In genomic region chr5:138490648-138491283, GRCh38 we compare ENCODE assay signal across 10 cellular contexts. TPM values are rescaled to one million over a fixed set of nuclear protein-coding genes. Genes with fewer than 3 reads are reported as not detected.
DNase-seq lines count a peak whose midpoint lies in the region; ATAC-seq and TF ChIP-seq lines count a peak whose summit lies in the region.
"Had no signal": no experiment of that assay in that cellular context is flagged by ENCODE, and none has a peak within 500 bp of the region (broad histone marks: within the 10 kb centered on the region; RNA-seq: fewer than 3 reads in every experiment).

No MANE protein-coding gene starts in this region.

- DNase-seq in CD4-positive, alpha-beta memory T cell = no peak
- DNase-seq in HFFc6 (no peak), coronary artery (ENCODE audit: low spot score) (no peak), neural crest cell (ENCODE audit: low read depth, low spot score) (no peak), mesenchymal stem cell (no peak), brain microvascular endothelial cell (no peak), NCI-H69 (lab: John Stamatoyannopoulos, UW) (no peak)
- DNase-seq: activated CD8-positive, alpha-beta memory T cell treated with anti-CD3 and anti-CD28 coated beads for 24 hours had no signal

- no peak overlapping the region for H2BK12ac ChIP-seq in mesenchymal stem cell (ENCODE audit: low read length in 2 of 2)

- no peak overlapping the region for H2BK120ac ChIP-seq in mesenchymal stem cell (ENCODE audit: low read depth, low read length)

- H3K9me3 ChIP-seq in CD4-positive, alpha-beta memory T cell (ENCODE audit: control insufficient read depth in 1 of 2, low read length in 2 of 2) = no peaks in the 10 kb centered on the region
- no peaks in the 10 kb centered on the region for H3K9me3 ChIP-seq in mesenchymal stem cell (ENCODE audit: control insufficient read depth, low read length)
- H3K9me3 ChIP-seq: ascending aorta had no signal

- no peaks in the 10 kb centered on the region for H3K36me3 Mint-ChIP-seq in CD4-positive, alpha-beta memory T cell
- no peaks in the 10 kb centered on the region for H3K36me3 Mint-ChIP-seq in HFFc6 (ENCODE audit: low read depth)
- no peaks in the 10 kb centered on the region for H3K36me3 Mint-ChIP-seq in neural crest cell (ENCODE audit: low read depth)

- H3K4ac ChIP-seq in mesenchymal stem cell (ENCODE audit: low read depth in 1 of 2, low read length in 2 of 2) = no peak overlapping the region

- no peak overlapping the region for H4K8ac ChIP-seq in mesenchymal stem cell (ENCODE audit: low read length)

- H3K4me2 ChIP-seq in mesenchymal stem cell (ENCODE audit: low read length, poor library complexity, severe bottlenecking) = no peak overlapping the region

- peak overlapping the region in 4 of 7 donors; percentile 24 to 70 (median 54) for H3K27ac Mint-ChIP-seq in CD4-positive, alpha-beta memory T cell
- H3K27ac Mint-ChIP-seq in HFFc6 = no peak overlapping the region
- H3K27ac Mint-ChIP-seq in neural crest cell (ENCODE audit: unreplicated experiment) = peak overlapping the region; percentile 21

- CTCF ChIA-PET in CD4-positive, alpha-beta memory T cell (lab: Charles Lee; ENCODE audit: partially characterized antibody) = interaction anchor here (1.6 to 2.6 kb wide), 2 partner anchors 9 to 26 kb away, joined by 5 to 13 read pairs; partner anchors contain the start of gene EGR1

- in situ Hi-C loops in brain microvascular endothelial cell (cut with HindIII; ENCODE audit: low pct_ligation_motif_present, low sequenced_read_pairs) = no loop called here

- no peak overlapping the region for H2BK15ac ChIP-seq in mesenchymal stem cell (ENCODE audit: low read depth, poor library complexity, severe bottlenecking)

- TF ChIP-seq CTCF in HFFc6 (IDR thresholded peaks at IDR 0.05) (no peak), coronary artery (IDR thresholded peaks at IDR 0.05) (no peak), neural crest cell (conservative IDR thresholded peaks at IDR 0.05) (no peak), brain microvascular endothelial cell (IDR thresholded peaks at IDR 0.05; ENCODE audit: low read depth, low read length, missing control alignments) (no peak)

- no peak for ATAC-seq in GM19035 (IDR thresholded peaks at IDR 0.05; ENCODE audit: unreplicated experiment)

- 93% methylated on average over 12 of the region's 12 CpGs for WGBS in mesenchymal stem cell

- H3K9me3 Mint-ChIP-seq in CD4-positive, alpha-beta memory T cell = no peaks in the 10 kb centered on the region
- H3K9me3 Mint-ChIP-seq in HFFc6 (no peaks in the 10 kb centered on the region), neural crest cell (no peaks in the 10 kb centered on the region)

- H3K27me3 ChIP-seq in CD4-positive, alpha-beta memory T cell (ENCODE audit: insufficient read depth, low read length) = peaks cover 8% of the 10 kb centered on the region
- peaks cover 22 to 36% of the 10 kb centered on the region in 2 experiments for H3K27me3 ChIP-seq in mesenchymal stem cell (ENCODE audit: control insufficient read depth in 1 of 2, insufficient read depth in 1 of 2, low read length in 2 of 2)
- H3K27me3 ChIP-seq in brain microvascular endothelial cell (replicated peaks) = peaks cover 3% of the 10 kb centered on the region
- H3K27me3 ChIP-seq: ascending aorta had no signal

- no peak overlapping the region for H2AFZ ChIP-seq in mesenchymal stem cell (ENCODE audit: low read depth, low read length)

- peak overlapping the region in 7 of 8 donors; percentile 21 to 69 (median 59) for H3K4me3 Mint-ChIP-seq in CD4-positive, alpha-beta memory T cell
- H3K4me3 Mint-ChIP-seq in HFFc6 = peak overlapping the region; percentile 33; the same call in 1 of the 2 replicates
- peak overlapping the region; percentile 77 for H3K4me3 Mint-ChIP-seq in neural crest cell

- H3K36me3 ChIP-seq in CD4-positive, alpha-beta memory T cell (ENCODE audit: insufficient read depth, low read length) = no peaks in the 10 kb centered on the region
- H3K36me3 ChIP-seq in mesenchymal stem cell (ENCODE audit: control insufficient read depth in 1 of 2, insufficient read depth in 2 of 2, low read depth in 1 of 2, low read length in 2 of 2) (no peaks in the 10 kb centered on the region), brain microvascular endothelial cell (replicated peaks) (no peaks in the 10 kb centered on the region)
- H3K36me3 ChIP-seq: ascending aorta had no signal

- POLR2A ChIA-PET in CD4-positive, alpha-beta memory T cell (lab: Charles Lee; ENCODE audit: partially characterized antibody) = interaction anchor here (1.5 kb wide), 1 partner anchor 25 kb away, joined by 11 read pairs; the partner anchor contains the start of gene EGR1

- H3K4me3 ChIP-seq in CD4-positive, alpha-beta memory T cell (ENCODE audit: low read length in 2 of 2) = no peak overlapping the region
- H3K4me3 ChIP-seq in coronary artery = peak overlapping the region; percentile 81
- no peak overlapping the region for H3K4me3 ChIP-seq in mesenchymal stem cell (ENCODE audit: insufficient read depth in 1 of 2, low read depth in 1 of 2, low read length in 2 of 2)
- no peak overlapping the region for H3K4me3 ChIP-seq in brain microvascular endothelial cell (ENCODE audit: low read depth, low read length)

- peaks cover 7 to 21% (median 12%) of the 10 kb centered on the region in 4 donors for H3K4me1 Mint-ChIP-seq in CD4-positive, alpha-beta memory T cell
- H3K4me1 Mint-ChIP-seq in HFFc6 (ENCODE audit: low read depth) (peaks cover 42% of the 10 kb centered on the region), neural crest cell (peaks cover 41% of the 10 kb centered on the region)

- no peak overlapping the region for H2AK5ac ChIP-seq in mesenchymal stem cell (ENCODE audit: low read length, severe bottlenecking)

- H3K27me3 Mint-ChIP-seq in CD4-positive, alpha-beta memory T cell = peaks cover 6 to 16% of the 10 kb centered on the region in 2 donors
- H3K27me3 Mint-ChIP-seq in HFFc6 (ENCODE audit: insufficient read depth) (peaks cover 2% of the 10 kb centered on the region; the same call in 1 of the 2 replicates), neural crest cell (ENCODE audit: low read depth) (peaks cover 9% of the 10 kb centered on the region)

- H3K9ac ChIP-seq in mesenchymal stem cell (ENCODE audit: low read length) = no peak overlapping the region

- no peak overlapping the region for H4K91ac ChIP-seq in mesenchymal stem cell (ENCODE audit: low read length)

- no peak overlapping the region for H3K27ac ChIP-seq in CD4-positive, alpha-beta memory T cell (ENCODE audit: low read depth, low read length)
- no peak overlapping the region for H3K27ac ChIP-seq in coronary artery
- H3K27ac ChIP-seq in mesenchymal stem cell (ENCODE audit: low read length, poor library complexity, severe bottlenecking) = no peak overlapping the region
- no peak overlapping the region for H3K27ac ChIP-seq in brain microvascular endothelial cell
- H3K27ac ChIP-seq: ascending aorta had no signal

- H3K4me1 ChIP-seq in CD4-positive, alpha-beta memory T cell (ENCODE audit: insufficient read depth, low read length) = peaks cover 24% of the 10 kb centered on the region
- H3K4me1 ChIP-seq in mesenchymal stem cell (ENCODE audit: control insufficient read depth, insufficient read depth, low read depth, low read length) = peaks cover 20% of the 10 kb centered on the region

- H3K14ac ChIP-seq in mesenchymal stem cell (ENCODE audit: low read length in 2 of 2) = no peak overlapping the region

- H3K18ac ChIP-seq in mesenchymal stem cell (ENCODE audit: low read depth in 1 of 2, low read length in 2 of 2) = no peak overlapping the region

- H3K23ac ChIP-seq in mesenchymal stem cell (ENCODE audit: low read length in 2 of 2) = no peak overlapping the region

- no peaks in the 10 kb centered on the region for H3K79me1 ChIP-seq in mesenchymal stem cell (replicated peaks; ENCODE audit: low read length, poor library complexity, severe bottlenecking)

- intact Hi-C loops in CD4-positive, alpha-beta memory T cell (cut with micrococcal nuclease) = loop anchor here (10.0 kb wide), 1 partner anchor 136 kb away; the partner anchor contains the start of gene KDM3B

- H2BK5ac ChIP-seq in mesenchymal stem cell (ENCODE audit: low read depth, low read length, poor library complexity, severe bottlenecking) = no peak overlapping the region

RNA-seq across cellular contexts. Expression of gene EGR1, which starts 25.5 kb away (rescaled TPM):
- total RNA-seq in CD4-positive, alpha-beta memory T cell = 1 to 10 TPM; 1.1 TPM
- 1 to 10 TPM in 1 of 2 donors, not detected in 1; 1.4 TPM for polyA plus RNA-seq in CD4-positive, alpha-beta memory T cell
- total RNA-seq in HFFc6 (2021; fragmentation: NEBNext Ultra II Directional; extraction: Animal tissue kit (Norgen Biotek cat#: 25700)) = 100 to 1,000 TPM in 5 of 6 experiments, 10 to 100 TPM in 1; 58.3 to 156 (median 135) TPM
- total RNA-seq in neural crest cell = 21.5 and 26.5 TPM in 2 replicates
- polyA plus RNA-seq in mesenchymal stem cell (2013, experiment 1 of 2) = 459 TPM
- polyA plus RNA-seq in mesenchymal stem cell (2013, experiment 2 of 2) = 434 TPM

RNA-seq across cellular contexts. Expression of gene REEP2, which starts 51.9 kb away (rescaled TPM):
- total RNA-seq in CD4-positive, alpha-beta memory T cell = not detected
- polyA plus RNA-seq in CD4-positive, alpha-beta memory T cell = under 1 TPM in 1 of 2 donors, not detected in 1; 0.57 TPM
- total RNA-seq in HFFc6 (2021; fragmentation: NEBNext Ultra II Directional; extraction: Animal tissue kit (Norgen Biotek cat#: 25700)) = 10 to 100 TPM; 27.8 to 36.6 (median 33.2) TPM
- 55.1 and 59.2 TPM in 2 replicates for total RNA-seq in neural crest cell
- 9.4 TPM for polyA plus RNA-seq in mesenchymal stem cell (2013, experiment 1 of 2)
- polyA plus RNA-seq in mesenchymal stem cell (2013, experiment 2 of 2) = 9.3 TPM

RNA-seq across cellular contexts. Expression of gene ETF1, which starts 52.3 kb away (rescaled TPM):
- total RNA-seq in CD4-positive, alpha-beta memory T cell = 10 to 100 TPM; 42.6 to 46.5 TPM
- polyA plus RNA-seq in CD4-positive, alpha-beta memory T cell = 10 to 100 TPM; 31.1 to 45.2 TPM
- 100 to 1,000 TPM; 133 to 153 (median 148) TPM for total RNA-seq in HFFc6 (2021; fragmentation: NEBNext Ultra II Directional; extraction: Animal tissue kit (Norgen Biotek cat#: 25700))
- total RNA-seq in neural crest cell = 101 and 107 TPM in 2 replicates
- 93.4 TPM for polyA plus RNA-seq in mesenchymal stem cell (2013, experiment 1 of 2)
- polyA plus RNA-seq in mesenchymal stem cell (2013, experiment 2 of 2) = 96.7 TPM

Comparison
In these comparisons a context has a peak if more than half of its experiments do, and no peak if none do; other contexts are left out.
1. RNA of gene EGR1, which starts 25.5 kb away (total RNA-seq): 58.3 to 156 TPM in HFFc6 and 21.5 to 26.5 TPM in neural crest cell; 1.1 TPM in CD4-positive, alpha-beta memory T cell; every median in the first group is over 10 times any median in the second.
2. RNA of gene REEP2, which starts 51.9 kb away (total RNA-seq): 55.1 to 59.2 TPM in neural crest cell and 27.8 to 36.6 TPM in HFFc6; not detected in CD4-positive, alpha-beta memory T cell; every median in the first group is over 10 times any median in the second.
3. Peak in every context shown above with its lines, with median percentiles within 50 percentile points of each other: H3K4me3 Mint-ChIP-seq.